ENCODE assay signal across 1 cellular context in the genomic region with DNA sequence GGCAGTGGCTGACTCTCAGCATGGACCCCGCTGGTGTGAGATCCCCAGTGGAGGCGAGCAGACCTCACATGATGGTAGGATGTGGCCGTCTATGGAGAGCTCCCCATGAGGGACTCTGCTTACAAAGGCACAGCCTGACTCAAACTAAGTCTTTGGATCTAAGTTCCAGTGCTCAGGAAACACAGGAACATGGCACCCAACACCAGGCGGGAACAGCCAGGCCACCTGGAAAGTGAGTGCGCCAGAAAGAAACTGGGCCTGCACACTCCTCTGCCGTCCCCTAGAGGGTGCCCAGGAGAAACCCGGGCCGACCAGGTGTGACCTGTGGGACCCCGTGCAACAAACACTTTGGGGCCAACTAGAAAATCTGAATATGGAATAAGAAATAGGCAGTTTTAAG.
TF ChIP-seq lines count a peak whose summit lies in the region.

No MANE protein-coding gene starts in this region.

TF ChIP-seq in H1, 55 proteins besides CTCF, POLR2A, EP300 and RAD21:
- peak; percentile 35; the same call in 1 of the 2 replicates for TF ChIP-seq YY1 (IDR thresholded peaks at IDR 0.05; ENCODE audit: low read depth, low read length)
- TF ChIP-seq POLR2AphosphoS5 (IDR thresholded peaks at IDR 0.05; ENCODE audit: low read depth, low read length) = no peak
- TF ChIP-seq MAX (IDR thresholded peaks at IDR 0.05) = peak; percentile 40; the same call in 1 of the 2 replicates
- TF ChIP-seq E2F6 (IDR thresholded peaks at IDR 0.05) = peak; percentile 58; the same call in 1 of the 2 replicates
